11 cellular contexts compared by ENCODE assay signal in the genomic region with DNA sequence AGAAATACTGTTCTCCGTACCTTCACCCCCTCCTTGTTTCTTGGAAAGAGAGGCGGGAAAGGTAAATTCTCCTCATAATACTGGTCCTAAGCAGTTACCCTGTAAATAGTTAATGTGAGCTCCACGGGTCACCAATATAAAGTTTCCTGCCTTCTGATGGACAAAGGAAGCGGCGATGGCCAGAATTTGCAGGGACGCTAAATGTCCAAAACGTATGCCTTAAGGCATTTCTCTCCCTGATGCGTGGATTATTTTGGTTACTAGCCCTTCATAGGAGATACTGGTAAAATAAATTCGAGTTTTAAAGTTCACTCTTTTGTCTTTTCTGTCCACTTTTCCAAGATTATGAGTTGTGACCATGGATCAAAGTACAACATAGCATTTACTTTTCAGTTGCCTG. TPM values are rescaled to one million over a fixed set of nuclear protein-coding genes. Genes with fewer than 3 reads are reported as not detected.
DNase-seq lines count a peak whose midpoint lies in the region; ATAC-seq and TF ChIP-seq lines count a peak whose summit lies in the region.
"Had no signal": no experiment of that assay in that cellular context is flagged by ENCODE, and none has a peak within 500 bp of the region (broad histone marks: within the 10 kb centered on the region; RNA-seq: fewer than 3 reads in every experiment).

No MANE protein-coding gene starts in this region.

- peak overlapping the region; percentile 84 to 92 (median 88) for H3K27ac ChIP-seq in transverse colon

- H3K9me3 ChIP-seq in transverse colon, result no peaks in the 10 kb centered on the region

- H3K27ac Mint-ChIP-seq in activated CD8-positive, alpha-beta memory T cell treated with anti-CD3 and anti-CD28 coated beads, Interleukin-2, amount 10 ng/mL, durations not matched to agents 7 days and 5 days, result no peak overlapping the region
- peak overlapping the region in 2 of 5 experiments; percentile 59 to 72 for H3K27ac Mint-ChIP-seq in brain
- H3K27ac Mint-ChIP-seq: activated B cell treated with CpG ODN at 0.5 μM for 24 hours; CD4-positive, CD25-positive, alpha-beta regulatory T cell had no signal

- peaks cover 8% of the 10 kb centered on the region for H3K4me1 Mint-ChIP-seq in activated CD8-positive, alpha-beta memory T cell treated with anti-CD3 and anti-CD28 coated beads, Interleukin-2, amount 10 ng/mL, durations not matched to agents 7 days and 5 days
- H3K4me1 Mint-ChIP-seq in brain, result peaks cover 19% of the 10 kb centered on the region

- CTCF ChIA-PET in activated CD8-positive, alpha-beta memory T cell treated with anti-CD3 and anti-CD28 coated beads, Interleukin-2, amount 10 ng/mL, durations not matched to agents 7 days and 5 days (lab: Charles Lee), result interaction anchor here (2.1 kb wide), 1 partner anchor 76 kb away, joined by 6 read pairs; no protein-coding TSS in a partner anchor

- no peak for TF ChIP-seq EP300 in transverse colon (IDR thresholded peaks at IDR 0.05; ENCODE audit: low read depth)

- in situ Hi-C loops in transverse colon (cut with MboI; ENCODE audit: low pct_ligation_motif_present in 1 of 4, low pct_unique_long_range_greater_than_20kb in 1 of 4, low sequenced_read_pairs in 3 of 4), result loop anchor here in 1 of 4 donors (25.0 kb wide), 1 partner anchor 194 kb away; no protein-coding TSS in a partner anchor

- H3K4me3 ChIP-seq in lower leg skin (ENCODE audit: low read depth, poor library complexity, severe bottlenecking) (peak overlapping the region; percentile 66), transverse colon (peak overlapping the region; percentile 46 to 67 (median 58))

- TF ChIP-seq POLR2A in lower leg skin (IDR thresholded peaks at IDR 0.05), result no peak
- TF ChIP-seq POLR2A in transverse colon (IDR thresholded peaks at IDR 0.05), result no peak

- no peaks in the 10 kb centered on the region for H3K36me3 ChIP-seq in transverse colon

- DNase-seq in activated CD8-positive, alpha-beta memory T cell treated with anti-CD3 and anti-CD28 coated beads, Interleukin-2, amount 10 ng/mL, durations not matched to agents 7 days and 5 days, result no peak
- no peak for DNase-seq in activated CD8-positive, alpha-beta memory T cell treated with anti-CD3 and anti-CD28 coated beads for 24 hours
- DNase-seq in lower leg skin (ENCODE audit: low spot score in 2 of 2) (no peak), transverse colon (no peak), NCI-H2196 (lab: John Stamatoyannopoulos, UW; ENCODE audit: unreplicated experiment) (no peak)
- DNase-seq: activated B cell treated with CpG ODN at 0.5 μM for 24 hours, naive B cell had no signal

- H3K36me3 Mint-ChIP-seq in activated CD8-positive, alpha-beta memory T cell treated with anti-CD3 and anti-CD28 coated beads, Interleukin-2, amount 10 ng/mL, durations not matched to agents 7 days and 5 days, result no peaks in the 10 kb centered on the region
- H3K36me3 Mint-ChIP-seq in brain, result no peaks in the 10 kb centered on the region
- H3K36me3 Mint-ChIP-seq: CD4-positive, CD25-positive, alpha-beta regulatory T cell; naive B cell had no signal

- no peaks in the 10 kb centered on the region for H3K9me3 Mint-ChIP-seq in activated CD8-positive, alpha-beta memory T cell treated with anti-CD3 and anti-CD28 coated beads, Interleukin-2, amount 10 ng/mL, durations not matched to agents 7 days and 5 days (ENCODE audit: low read depth)
- H3K9me3 Mint-ChIP-seq in brain, result no peaks in the 10 kb centered on the region
- H3K9me3 Mint-ChIP-seq: activated B cell treated with CpG ODN at 0.5 μM for 24 hours had no signal

- TF ChIP-seq CTCF in brain (conservative IDR thresholded peaks at IDR 0.05), result no peak
- TF ChIP-seq CTCF in lower leg skin (IDR thresholded peaks at IDR 0.05), result no peak
- no peak for TF ChIP-seq CTCF in transverse colon (IDR thresholded peaks at IDR 0.05)

- 13 to 14% methylated on average over 9 of the region's 9 CpGs for WGBS in lower leg skin, 2 donors
- WGBS in transverse colon (ENCODE audit: low coverage in 1 of 2), 2 donors, result 0 to 31% methylated on average over 1 to 9 of the region's 9 CpGs

- H3K4me3 Mint-ChIP-seq in activated CD8-positive, alpha-beta memory T cell treated with anti-CD3 and anti-CD28 coated beads, Interleukin-2, amount 10 ng/mL, durations not matched to agents 7 days and 5 days, result peak overlapping the region; percentile 73
- H3K4me3 Mint-ChIP-seq in brain, result peak overlapping the region; percentile 88 to 95 (median 91)

- no peak for ATAC-seq in activated CD8-positive, alpha-beta memory T cell treated with anti-CD3 and anti-CD28 coated beads, Interleukin-2, amount 10 ng/mL, durations not matched to agents 7 days and 5 days
- no peak for ATAC-seq in GM21619 (IDR thresholded peaks at IDR 0.05; ENCODE audit: unreplicated experiment)
- no peak for ATAC-seq in GM19463 (IDR thresholded peaks at IDR 0.05; ENCODE audit: unreplicated experiment)

- H3K4me1 ChIP-seq in transverse colon, result peaks cover 0 to 11% (median 0%) of the 10 kb centered on the region in 4 donors

- H3K27me3 ChIP-seq in transverse colon, result peaks cover 18% of the 10 kb centered on the region

- intact Hi-C loops in lower leg skin (cut with DNase I; ENCODE audit: low total_unique reads) (no loop called here), transverse colon (cut with DNase I; ENCODE audit: low total_unique reads) (no loop called here)

- peaks cover 65% of the 10 kb centered on the region for H3K27me3 Mint-ChIP-seq in activated CD8-positive, alpha-beta memory T cell treated with anti-CD3 and anti-CD28 coated beads, Interleukin-2, amount 10 ng/mL, durations not matched to agents 7 days and 5 days
- peaks cover 30% of the 10 kb centered on the region for H3K27me3 Mint-ChIP-seq in brain

RNA-seq across cellular contexts. Expression of gene PTGS2, which starts 0.9 kb away (rescaled TPM):
- total RNA-seq in activated CD8-positive, alpha-beta memory T cell treated with anti-CD3 and anti-CD28 coated beads, Interleukin-2, amount 10 ng/mL, durations not matched to agents 7 days and 5 days, result 1 to 10 TPM in 1 of 2 experiments, not detected in 1; 2.2 TPM
- polyA plus RNA-seq in brain (ENCODE audit: insufficient read depth, low read depth, low replicate concordance), result 0.42 TPM
- total RNA-seq in lower leg skin (1 to 10 TPM in 3 of 4 donors, under 1 TPM in 1; 0.98 to 3.1 (median 1.9) TPM), transverse colon (10 to 100 TPM in 1 of 4 donors, 1 to 10 TPM in 3; 5.9 to 28.3 (median 8.3) TPM)
- total RNA-seq: activated B cell treated with CpG ODN at 0.5 μM for 24 hours had no signal
